In genomic region chr5:32312194-32312681, GRCh38 we compare ENCODE assay signal across 8 cellular contexts. TPM values are rescaled to one million over a fixed set of nuclear protein-coding genes. Genes with fewer than 3 reads are reported as not detected.
DNase-seq lines count a peak whose midpoint lies in the region; ATAC-seq lines count a peak whose summit lies in the region.

No MANE protein-coding gene starts in this region.

- peak overlapping the region; percentile 86 for H3K27ac Mint-ChIP-seq in activated CD8-positive, alpha-beta T cell treated with anti-CD3 and anti-CD28 coated beads, Interleukin-2, amount 10 ng/mL, durations not matched to agents 7 days and 5 days

- peaks cover 18% of the 10 kb centered on the region for H3K36me3 Mint-ChIP-seq in activated CD8-positive, alpha-beta T cell treated with anti-CD3 and anti-CD28 coated beads, Interleukin-2, amount 10 ng/mL, durations not matched to agents 7 days and 5 days (ENCODE audit: low read depth)

- DNase-seq in NCI-H524 (lab: John Stamatoyannopoulos, UW) (peak; percentile 61 to 65), NCI-H524 treated with DMSO at 0.1 percent for 48 hours (lab: John Stamatoyannopoulos, UW) (no peak), NCI-H2227 (lab: John Stamatoyannopoulos, UW; ENCODE audit: unreplicated experiment) (peak; percentile 78), epidermal melanocyte (ENCODE audit: insufficient read length, low spot score) (peak; percentile 25), midbrain (lab: John Stamatoyannopoulos, UW) (peak; percentile 34)
- peak; percentile 62 for DNase-seq in activated CD8-positive, alpha-beta T cell treated with anti-CD3 and anti-CD28 coated beads, Interleukin-2, amount 10 ng/mL, durations not matched to agents 7 days and 5 days
- DNase-seq in stimulated activated CD8-positive, alpha-beta memory T cell treated with anti-CD3 and anti-CD28 coated beads, Interleukin-4, amount 100 ng/mL, for 48 hours: peak; percentile 65

- peak; percentile 19 for ATAC-seq in HG02938 (IDR thresholded peaks at IDR 0.05; ENCODE audit: unreplicated experiment)
- peak; percentile 34 for ATAC-seq in activated CD8-positive, alpha-beta T cell treated with anti-CD3 and anti-CD28 coated beads, Interleukin-2, amount 10 ng/mL, durations not matched to agents 7 days and 5 days

- POLR2A ChIA-PET in activated CD8-positive, alpha-beta T cell treated with anti-CD3 and anti-CD28 coated beads, Interleukin-2, amount 10 ng/mL, durations not matched to agents 7 days and 5 days (lab: Charles Lee): interaction anchor here (1.9 kb wide), 1 partner anchor 138 kb away, joined by 6 read pairs; the partner anchor contains the start of gene GOLPH3

- no peaks in the 10 kb centered on the region for H3K9me3 Mint-ChIP-seq in activated CD8-positive, alpha-beta T cell treated with anti-CD3 and anti-CD28 coated beads, Interleukin-2, amount 10 ng/mL, durations not matched to agents 7 days and 5 days (ENCODE audit: insufficient read depth)

- H3K27me3 Mint-ChIP-seq in activated CD8-positive, alpha-beta T cell treated with anti-CD3 and anti-CD28 coated beads, Interleukin-2, amount 10 ng/mL, durations not matched to agents 7 days and 5 days (ENCODE audit: low read depth): no peaks in the 10 kb centered on the region

- H3K4me1 Mint-ChIP-seq in activated CD8-positive, alpha-beta T cell treated with anti-CD3 and anti-CD28 coated beads, Interleukin-2, amount 10 ng/mL, durations not matched to agents 7 days and 5 days (ENCODE audit: low read depth): peaks cover 28% of the 10 kb centered on the region

- H3K4me3 Mint-ChIP-seq in activated CD8-positive, alpha-beta T cell treated with anti-CD3 and anti-CD28 coated beads, Interleukin-2, amount 10 ng/mL, durations not matched to agents 7 days and 5 days: peak overlapping the region; percentile 83

- CTCF ChIA-PET in activated CD8-positive, alpha-beta T cell treated with anti-CD3 and anti-CD28 coated beads, Interleukin-2, amount 10 ng/mL, durations not matched to agents 7 days and 5 days (lab: Charles Lee): no interaction called here

RNA-seq across cellular contexts. Expression of gene MTMR12, which starts 0.5 kb away (rescaled TPM):
- 10 to 100 TPM; 23.9 to 29.4 TPM for total RNA-seq in activated CD8-positive, alpha-beta T cell treated with anti-CD3 and anti-CD28 coated beads, Interleukin-2, amount 10 ng/mL, durations not matched to agents 7 days and 5 days
